ENCODE assay signal across 8 cellular contexts in the genomic region with DNA sequence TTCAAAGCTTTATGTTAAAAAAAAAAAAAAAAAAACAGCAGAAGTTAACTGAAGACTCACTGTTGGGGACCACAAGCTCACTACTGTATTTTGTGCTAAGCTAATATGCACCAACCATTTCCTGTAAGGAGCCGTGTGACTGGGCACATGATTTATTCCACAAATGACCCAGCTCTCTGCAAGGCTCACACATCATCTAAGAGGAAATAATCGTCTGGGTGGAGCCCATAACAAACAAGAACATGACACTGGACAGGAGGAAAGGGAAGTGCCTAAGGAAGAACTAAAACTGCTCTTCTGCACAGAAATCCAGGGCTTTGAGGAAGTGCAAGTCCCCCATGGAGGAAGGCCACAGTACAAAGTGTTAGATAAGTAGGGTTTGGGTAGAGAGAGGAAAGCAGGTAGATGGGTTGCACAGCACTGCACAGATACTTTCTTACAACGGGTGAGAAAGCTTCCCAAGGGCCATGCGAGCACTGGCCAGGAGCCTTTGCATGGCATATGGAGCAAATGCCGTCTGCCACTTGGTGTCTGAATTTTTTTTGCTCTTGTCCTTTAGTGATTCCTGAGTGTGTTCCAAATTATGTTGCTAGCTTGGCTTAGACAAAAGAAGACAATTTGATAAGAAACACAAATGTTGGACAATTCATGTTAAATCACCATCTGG. TPM values are rescaled to one million over a fixed set of nuclear protein-coding genes. Genes with fewer than 3 reads are reported as not detected.
DNase-seq lines count a peak whose midpoint lies in the region; ATAC-seq lines count a peak whose summit lies in the region.

No MANE protein-coding gene starts in this region.

- peak overlapping the region; percentile 63 to 82 (median 78) for H3K4me3 Mint-ChIP-seq in immature natural killer cell
- peak overlapping the region; percentile 17 for H3K4me3 Mint-ChIP-seq in stimulated activated naive CD8-positive, alpha-beta T cell treated with anti-CD3 and anti-CD28 coated beads, Interleukin-15, Interleukin-2, amounts not matched to agents 100 ng/mL and 50 ng/mL, for 24 hours

- peak; percentile 4 to 41 (median 18) for DNase-seq in NCI-H1417 (lab: John Stamatoyannopoulos, UW)
- DNase-seq in NCI-H1417 treated with DMSO at 0.1 percent for 48 hours (lab: John Stamatoyannopoulos, UW), result no peak
- DNase-seq in NCI-H446 treated with DMSO at 0.1 percent for 48 hours (lab: John Stamatoyannopoulos, UW), result peak; percentile 43
- peak; percentile 75 to 78 (median 77) for DNase-seq in immature natural killer cell
- no peak for DNase-seq in NCI-H1092 (lab: John Stamatoyannopoulos, UW)

- peaks cover 0 to 5% (median 0%) of the 10 kb centered on the region in 3 donors for H3K27me3 Mint-ChIP-seq in immature natural killer cell (ENCODE audit: low read depth in 3 of 3)
- H3K27me3 Mint-ChIP-seq in stimulated activated naive CD8-positive, alpha-beta T cell treated with anti-CD3 and anti-CD28 coated beads, Interleukin-15, Interleukin-2, amounts not matched to agents 100 ng/mL and 50 ng/mL, for 24 hours, result no peaks in the 10 kb centered on the region

- H3K27ac ChIP-seq in angular gyrus (ENCODE audit: low read depth, low read length), result peak overlapping the region; percentile 90

- no peaks in the 10 kb centered on the region for H3K9me3 Mint-ChIP-seq in immature natural killer cell
- H3K9me3 Mint-ChIP-seq in stimulated activated naive CD8-positive, alpha-beta T cell treated with anti-CD3 and anti-CD28 coated beads, Interleukin-15, Interleukin-2, amounts not matched to agents 100 ng/mL and 50 ng/mL, for 24 hours, result no peaks in the 10 kb centered on the region

- peak; percentile 72 for ATAC-seq in HG02610 (IDR thresholded peaks at IDR 0.05; ENCODE audit: unreplicated experiment)

- peak overlapping the region; percentile 95 to 100 (median 97) for H3K27ac Mint-ChIP-seq in immature natural killer cell
- H3K27ac Mint-ChIP-seq in stimulated activated naive CD8-positive, alpha-beta T cell treated with anti-CD3 and anti-CD28 coated beads, Interleukin-15, Interleukin-2, amounts not matched to agents 100 ng/mL and 50 ng/mL, for 24 hours, result peak overlapping the region; percentile 87

- peaks cover 83 to 92% of the 10 kb centered on the region in 2 donors for H3K4me1 Mint-ChIP-seq in immature natural killer cell
- H3K4me1 Mint-ChIP-seq in stimulated activated naive CD8-positive, alpha-beta T cell treated with anti-CD3 and anti-CD28 coated beads, Interleukin-15, Interleukin-2, amounts not matched to agents 100 ng/mL and 50 ng/mL, for 24 hours (ENCODE audit: low read depth), result peaks cover 85% of the 10 kb centered on the region

- H3K36me3 Mint-ChIP-seq in immature natural killer cell, result no peaks in the 10 kb centered on the region
- H3K36me3 Mint-ChIP-seq in stimulated activated naive CD8-positive, alpha-beta T cell treated with anti-CD3 and anti-CD28 coated beads, Interleukin-15, Interleukin-2, amounts not matched to agents 100 ng/mL and 50 ng/mL, for 24 hours (ENCODE audit: low read depth), result peaks cover 43% of the 10 kb centered on the region

RNA-seq across cellular contexts. Expression of gene NFE2L2, which starts 24.5 kb away (rescaled TPM):
- 10 to 100 TPM; 36.9 to 50.2 (median 41.2) TPM for polyA plus RNA-seq in immature natural killer cell

RNA-seq across cellular contexts. Expression of gene HNRNPA3, which starts 27.5 kb away (rescaled TPM):
- polyA plus RNA-seq in immature natural killer cell, result 10 to 100 TPM; 47.7 to 85.5 (median 49.7) TPM

Comparison
In these comparisons a context has a peak if more than half of its experiments do, and no peak if none do; other contexts are left out.
1. DNase-seq: peak in NCI-H1417 (3 of 3), NCI-H446 treated with DMSO at 0.1 percent for 48 hours (single experiment) and immature natural killer cell (3 of 3); none in NCI-H1417 treated with DMSO at 0.1 percent for 48 hours (single experiment) and NCI-H1092 (single experiment).